Comparison of ENCODE assay signal across 6 cellular contexts in genomic region chr2:150693556-150693955, GRCh38.
"Had no signal": no experiment of that assay in that cellular context is flagged by ENCODE, and none has a peak within 500 bp of the region (broad histone marks: within the 10 kb centered on the region; RNA-seq: fewer than 3 reads in every experiment).

No MANE protein-coding gene starts in this region.

- H3K4me3 Mint-ChIP-seq: H9 had no signal

- DNase-seq: GM23248, H9, HCEC 1CT, IMR-90, KG1 had no signal

- ATAC-seq: K562 had no signal

- H3K4me3 ChIP-seq: GM23248, K562 had no signal

- H3K27ac ChIP-seq: GM23248 had no signal

- H3K9ac ChIP-seq: GM23248 had no signal

- H2AFZ ChIP-seq: GM23248 had no signal

- H3K27ac Mint-ChIP-seq: H9 had no signal
